1 cellular context compared by ENCODE assay signal in the genomic region with DNA sequence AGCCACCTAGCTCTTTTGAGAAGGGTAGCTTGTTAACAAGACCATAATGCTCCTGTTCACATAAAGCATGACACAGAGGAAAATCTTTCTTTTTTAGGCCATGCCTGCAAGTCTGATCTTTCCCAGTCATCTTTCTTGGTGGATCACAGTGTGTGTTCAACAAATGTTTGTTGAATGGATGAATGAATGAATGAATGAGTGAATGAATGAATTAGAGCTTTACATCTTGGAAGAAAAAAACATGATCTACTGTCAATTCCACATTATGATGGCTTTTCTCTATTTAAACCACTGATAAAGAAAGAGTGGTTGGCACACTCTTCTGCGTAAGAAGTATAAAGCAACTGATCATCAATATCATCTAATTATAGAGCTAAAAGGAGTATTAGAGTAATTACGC.
A peak's percentile ranks its signal among the peaks of the same experiment; 100 is the strongest.
TF ChIP-seq lines count a peak whose summit lies in the region.

No MANE protein-coding gene starts in this region.

TF ChIP-seq in K562, 482 proteins besides CTCF, POLR2A, EP300 and RAD21:
- TF ChIP-seq DACH1 (IDR thresholded peaks at IDR 0.05; ENCODE audit: partially characterized antibody) (no peak), CTBP1 (IDR thresholded peaks at IDR 0.05; ENCODE audit: borderline replicate concordance) (0 out of 2 replicates have a peak, but pooled peaks have one; percentile 16), ZNF24 (IDR thresholded peaks at IDR 0.05) (peak; percentile 95)
TF ChIP-seq in K562: peak in this region for 2.
